In genomic region chr17:80817861-80818260, GRCh38 we compare ENCODE assay signal across 18 cellular contexts.
DNase-seq lines count a peak whose midpoint lies in the region; ATAC-seq, FAIRE-seq and TF ChIP-seq lines count a peak whose summit lies in the region.
"Had no signal": no experiment of that assay in that cellular context is flagged by ENCODE, and none has a peak within 500 bp of the region (broad histone marks: within the 10 kb centered on the region; RNA-seq: fewer than 3 reads in every experiment).

No MANE protein-coding gene starts in this region.

- no peak overlapping the region for H2BK5ac ChIP-seq in H1 (ENCODE audit: low read depth, low read length)

- no peaks in the 10 kb centered on the region for H3K9me3 Mint-ChIP-seq in activated naive CD4-positive, alpha-beta T cell treated with anti-CD3 and anti-CD28 coated beads for 36 hours
- H3K9me3 Mint-ChIP-seq: activated B cell treated with CpG ODN at 0.5 μM for 24 hours had no signal

- H3K23ac ChIP-seq in H1 (ENCODE audit: insufficient read length): no peak overlapping the region

- H3K9me3 ChIP-seq in PC-3 (ENCODE audit: low read length): no peaks in the 10 kb centered on the region
- no peaks in the 10 kb centered on the region for H3K9me3 ChIP-seq in H1 (ENCODE audit: insufficient read depth in 2 of 2, low read depth in 1 of 2, low read length in 1 of 2)
- no peaks in the 10 kb centered on the region for H3K9me3 ChIP-seq in smooth muscle cell (replicated peaks; ENCODE audit: low read depth)
- H3K9me3 ChIP-seq: adrenal gland, BLaER1, heart right ventricle had no signal

- H3K9me2 ChIP-seq in PC-3 (replicated peaks; ENCODE audit: low read length): no peaks in the 10 kb centered on the region

- H3K27ac Mint-ChIP-seq in activated naive CD4-positive, alpha-beta T cell treated with anti-CD3 and anti-CD28 coated beads for 36 hours: peak overlapping the region; percentile 67
- H3K27ac Mint-ChIP-seq: activated B cell treated with CpG ODN at 0.5 μM for 24 hours had no signal

- no peak overlapping the region for H2BK15ac ChIP-seq in H1 (ENCODE audit: low read length)

- CTCF ChIA-PET in activated naive CD4-positive, alpha-beta T cell treated with anti-CD3 and anti-CD28 coated beads for 36 hours (lab: Charles Lee): interaction anchor here (1.3 kb wide), 1 partner anchor 81 kb away, joined by 4 read pairs; no protein-coding TSS in a partner anchor
- CTCF ChIA-PET in PC-3 (lab: Charles Lee) (no interaction called here), H1 (lab: Charles Lee; ENCODE audit: partially characterized antibody) (interaction anchor here (1.0 to 2.0 kb wide), 4 partner anchors 14 to 97 kb away, joined by 4 to 5 read pairs (median 4); no protein-coding TSS in a partner anchor)

- H3K27me3 Mint-ChIP-seq in activated naive CD4-positive, alpha-beta T cell treated with anti-CD3 and anti-CD28 coated beads for 36 hours (ENCODE audit: low read depth): no peaks in the 10 kb centered on the region
- H3K27me3 Mint-ChIP-seq: activated B cell treated with CpG ODN at 0.5 μM for 24 hours had no signal

- TF ChIP-seq CTCF in PC-3 (conservative IDR thresholded peaks at IDR 0.05; ENCODE audit: low read depth, low read length): no peak
- no peak for TF ChIP-seq CTCF in H1 (IDR thresholded peaks at IDR 0.05; ENCODE audit: control extremely low read depth in 1 of 3, insufficient read depth in 1 of 3, low read depth in 1 of 3, low read length in 3 of 3)
- no peak for TF ChIP-seq CTCF in smooth muscle cell (IDR thresholded peaks at IDR 0.05; ENCODE audit: borderline replicate concordance, insufficient read depth, poor library complexity, severe bottlenecking)

- H3K4me3 Mint-ChIP-seq in activated naive CD4-positive, alpha-beta T cell treated with anti-CD3 and anti-CD28 coated beads for 36 hours: no peak overlapping the region
- H3K4me3 Mint-ChIP-seq: activated B cell treated with CpG ODN at 0.5 μM for 24 hours had no signal

- no peak overlapping the region for H3K4ac ChIP-seq in H1 (replicated peaks; ENCODE audit: insufficient read length, low read depth, low read length)

- BruUV-seq in PC-3 (replicated peaks; lab: Mats Ljungman, UMichigan): no TSS peak

- H3K4me3 ChIP-seq in PC-3 (ENCODE audit: low read length) (no peak overlapping the region), H1 (ENCODE audit: extremely low read depth in 1 of 4, insufficient read depth in 2 of 4, low read depth in 3 of 4, low read length in 4 of 4) (no peak overlapping the region), smooth muscle cell (no peak overlapping the region)
- H3K4me3 ChIP-seq: adrenal gland, BLaER1, heart right ventricle, lung had no signal

- TF ChIP-seq RAD21 in H1 (IDR thresholded peaks at IDR 0.05 in 1 of 2, conservative IDR thresholded peaks at IDR 0.05 in 1 of 2; ENCODE audit: low read depth in 2 of 2, low read length in 2 of 2): no peak

- H3F3A ChIP-seq in PC-3 (ENCODE audit: low read length, unreplicated experiment): no peaks in the 10 kb centered on the region
- H3F3A ChIP-seq in smooth muscle cell (ENCODE audit: low read depth): peaks cover 5% of the 10 kb centered on the region

- no peak overlapping the region for H2AFZ ChIP-seq in PC-3 (ENCODE audit: low read length)
- H2AFZ ChIP-seq in H1 (ENCODE audit: low read length): no peak overlapping the region
- no peak overlapping the region for H2AFZ ChIP-seq in smooth muscle cell (ENCODE audit: low read depth)

- H3K4me1 ChIP-seq in PC-3 (ENCODE audit: insufficient read depth, low read length) (peaks cover 9% of the 10 kb centered on the region; the same call in 1 of the 2 replicates), H1 (replicated peaks in 1 of 4; ENCODE audit: control insufficient read depth in 3 of 4, insufficient read depth in 4 of 4, low read length in 3 of 4) (peaks cover 0 to 3% (median 2%) of the 10 kb centered on the region in 4 experiments; a peak in 3 of 7 replicates), smooth muscle cell (ENCODE audit: low read depth) (no peaks in the 10 kb centered on the region)

- TF ChIP-seq EP300 in H1 (IDR thresholded peaks at IDR 0.05; ENCODE audit: borderline replicate concordance in 1 of 2, low read depth in 2 of 2, low read length in 2 of 2): no peak

- H3K4me1 Mint-ChIP-seq in activated naive CD4-positive, alpha-beta T cell treated with anti-CD3 and anti-CD28 coated beads for 36 hours (ENCODE audit: low read depth): peaks cover 53% of the 10 kb centered on the region

- no peak overlapping the region for H3K14ac ChIP-seq in H1 (ENCODE audit: insufficient read length)

- no peaks in the 10 kb centered on the region; the same call in 1 of the 2 replicates for H3K79me1 ChIP-seq in H1 (ENCODE audit: low read depth, low read length)

- no peak overlapping the region for H2BK120ac ChIP-seq in H1 (replicated peaks; ENCODE audit: low read depth, low read length)

- no peaks in the 10 kb centered on the region for H3K23me2 ChIP-seq in H1 (ENCODE audit: low read depth, low read length)

- no peak overlapping the region for H2BK20ac ChIP-seq in H1 (ENCODE audit: low read length)

- H4K5ac ChIP-seq in H1 (ENCODE audit: insufficient read length, low read depth, low read length): no peak overlapping the region

- H3K9ac ChIP-seq in PC-3 (ENCODE audit: low read length) (no peak overlapping the region), H1 (replicated peaks in 1 of 4; ENCODE audit: extremely low read depth in 1 of 4, low read depth in 3 of 4, low read length in 3 of 4) (no peak overlapping the region), smooth muscle cell (ENCODE audit: low read depth) (no peak overlapping the region)
- H3K9ac ChIP-seq: BLaER1 had no signal

- no peak for TF ChIP-seq POLR2A in H1 (IDR thresholded peaks at IDR 0.05; ENCODE audit: control extremely low read depth in 1 of 2, low read depth in 2 of 2, low read length in 2 of 2)

- no peaks in the 10 kb centered on the region for H3K27me3 ChIP-seq in PC-3 (ENCODE audit: low read length)
- no peaks in the 10 kb centered on the region for H3K27me3 ChIP-seq in H1 (replicated peaks in 1 of 4; ENCODE audit: control insufficient read depth in 3 of 4, extremely low read depth in 1 of 4, insufficient read depth in 3 of 4, low read length in 3 of 4)
- H3K27me3 ChIP-seq in smooth muscle cell (ENCODE audit: low read depth): no peaks in the 10 kb centered on the region
- H3K27me3 ChIP-seq: adrenal gland, heart right ventricle had no signal

- no peaks in the 10 kb centered on the region for H3K79me2 ChIP-seq in PC-3 (ENCODE audit: low read length)
- no peaks in the 10 kb centered on the region for H3K79me2 ChIP-seq in H1 (ENCODE audit: control insufficient read depth in 1 of 2, insufficient read depth in 2 of 2, low read length in 2 of 2)
- no peaks in the 10 kb centered on the region for H3K79me2 ChIP-seq in smooth muscle cell (ENCODE audit: low read depth)

- peak; percentile 17 for DNase-seq in activated naive CD4-positive, alpha-beta T cell treated with anti-CD3 and anti-CD28 coated beads for 36 hours
- DNase-seq in activated naive CD4-positive, alpha-beta T cell treated with Interleukin-2 at 50 U/mL for 16 hours: no peak
- DNase-seq in PC-3 (peak; percentile 61), H1 (ENCODE audit: low read depth in 1 of 2, low spot score in 2 of 2) (no peak), smooth muscle cell (lab: John Stamatoyannopoulos, UW; ENCODE audit: unreplicated experiment) (no peak), NCI-H1417 treated with DMSO at 0.1 percent for 48 hours (lab: John Stamatoyannopoulos, UW) (no peak)
- no peak for DNase-seq in stimulated activated naive CD4-positive, alpha-beta T cell treated with Interleukin-2 at 50 U/mL for 16 hours (lab: John Stamatoyannopoulos, UW)
- DNase-seq: activated B cell treated with CpG ODN at 0.5 μM for 24 hours; effector CD8-positive, alpha-beta T cell; heart right ventricle; NCI-H1417; NCI-H510A; occipital lobe; SHP77 treated with DMSO at 0.1 percent for 48 hours had no signal

- H2BK12ac ChIP-seq in H1 (ENCODE audit: low read depth, low read length): no peak overlapping the region

- 93% methylated on average over 10 of the region's 10 CpGs; no CpG with 5 or more reads in 1 of the 2 experiments for WGBS in H1 (ENCODE audit: extremely low coverage in 1 of 2, insufficient coverage in 1 of 2, insufficient read length in 1 of 2, insufficient replicate concordance in 2 of 2, low coverage in 1 of 2, low lambda C conversion rate in 2 of 2, missing lambda C conversion rate in 1 of 2), 2 experiments
- WGBS in smooth muscle cell (ENCODE audit: low lambda C conversion rate): 82% methylated on average over 10 of the region's 10 CpGs

- no peak for FAIRE-seq in H1 (lab: Jason Lieb, UNC)

- no peak overlapping the region for H3K18ac ChIP-seq in H1 (ENCODE audit: extremely low read depth, low read length)

- intact Hi-C loops in activated naive CD4-positive, alpha-beta T cell treated with anti-CD3 and anti-CD28 coated beads for 36 hours (cut with micrococcal nuclease): no loop called here
- intact Hi-C loops in PC-3 (cut with micrococcal nuclease): no loop called here

- H3K36me3 ChIP-seq in PC-3 (ENCODE audit: low read depth, low read length): no peaks in the 10 kb centered on the region
- no peaks in the 10 kb centered on the region for H3K36me3 ChIP-seq in H1 (ENCODE audit: control insufficient read depth in 2 of 4, insufficient read depth in 4 of 4, low read length in 3 of 4)
- H3K36me3 ChIP-seq in smooth muscle cell (ENCODE audit: low read depth): no peaks in the 10 kb centered on the region
- H3K36me3 ChIP-seq: adrenal gland had no signal

- H3K4me2 ChIP-seq in PC-3 (ENCODE audit: low read length) (no peak overlapping the region), H1 (ENCODE audit: insufficient read depth in 1 of 2, low read depth in 2 of 2, low read length in 2 of 2) (no peak overlapping the region), smooth muscle cell (peak overlapping the region; percentile 11)
- H3K4me2 ChIP-seq: BLaER1 had no signal

- H3K27ac ChIP-seq in PC-3 (ENCODE audit: low read length): no peak overlapping the region
- H3K27ac ChIP-seq in H1 (ENCODE audit: low read depth, low read length): no peak overlapping the region
- H3K27ac ChIP-seq in smooth muscle cell (ENCODE audit: low read depth): no peak overlapping the region
- H3K27ac ChIP-seq: adrenal gland, BLaER1, heart right ventricle had no signal

- H3K36me3 Mint-ChIP-seq in activated naive CD4-positive, alpha-beta T cell treated with anti-CD3 and anti-CD28 coated beads for 36 hours (ENCODE audit: low read depth): peaks cover 11% of the 10 kb centered on the region

- POLR2A ChIA-PET in PC-3 (lab: Charles Lee; ENCODE audit: unreplicated experiment) (no interaction called here), H1 (lab: Charles Lee; ENCODE audit: partially characterized antibody) (interaction anchor here (0.6 to 2.1 kb wide), 2 partner anchors 9 to 1900 kb away, joined by 4 to 9 read pairs; no protein-coding TSS in a partner anchor)

- ATAC-seq in PC-3 (peak; percentile 70; the same call in 1 of the 2 replicates), GM19463 (IDR thresholded peaks at IDR 0.05; ENCODE audit: unreplicated experiment) (no peak)
- ATAC-seq: heart right ventricle had no signal

- H4K20me1 ChIP-seq in PC-3 (ENCODE audit: low read length): no peaks in the 10 kb centered on the region
- H4K20me1 ChIP-seq in H1 (replicated peaks in 1 of 2; ENCODE audit: control insufficient read depth in 1 of 2, insufficient read depth in 2 of 2, low read length in 2 of 2): peaks cover 0 to 2% of the 10 kb centered on the region in 2 experiments
- no peaks in the 10 kb centered on the region for H4K20me1 ChIP-seq in smooth muscle cell (ENCODE audit: low read depth)

- no peak overlapping the region for H2AK5ac ChIP-seq in H1 (ENCODE audit: low read depth, low read length)

- H4K91ac ChIP-seq in H1 (replicated peaks; ENCODE audit: insufficient read length, low read length): no peak overlapping the region

- no peak overlapping the region for H3K56ac ChIP-seq in H1 (replicated peaks; ENCODE audit: insufficient read length, low read depth, low read length)

- no peak overlapping the region for H4K8ac ChIP-seq in H1 (ENCODE audit: extremely low read depth, insufficient read depth, low read length)

Comparison
In these comparisons a context has a peak if more than half of its experiments do, and no peak if none do; other contexts are left out.
1. DNase-seq: peak in activated naive CD4-positive, alpha-beta T cell treated with anti-CD3 and anti-CD28 coated beads for 36 hours (single experiment) and PC-3 (single experiment); none in activated naive CD4-positive, alpha-beta T cell treated with Interleukin-2 at 50 U/mL for 16 hours (single experiment), H1 (0 of 2), smooth muscle cell (single experiment), NCI-H1417 treated with DMSO at 0.1 percent for 48 hours (single experiment) and stimulated activated naive CD4-positive, alpha-beta T cell treated with Interleukin-2 at 50 U/mL for 16 hours (single experiment).